In the genomic region with DNA sequence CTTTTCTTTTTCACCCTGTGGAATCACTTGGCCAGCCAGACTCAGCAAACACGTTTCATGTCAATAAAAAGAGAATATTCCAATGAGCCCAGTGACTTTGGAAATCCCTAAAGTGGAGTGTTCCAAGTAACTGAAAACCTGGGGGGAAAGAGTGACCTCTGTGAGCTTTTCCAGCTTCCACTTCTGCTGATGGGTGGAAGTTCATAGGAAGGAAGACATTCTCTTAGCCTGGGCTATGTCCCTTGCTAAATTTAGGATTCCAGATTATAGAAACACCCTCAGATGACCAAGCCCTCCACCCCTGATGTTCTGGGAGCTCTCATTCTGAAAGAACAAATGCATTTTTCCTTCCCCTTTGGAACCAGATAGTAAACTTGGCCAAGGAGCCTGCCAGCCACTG, we compare ENCODE assay signal across 1 cellular context.
TF ChIP-seq lines count a peak whose summit lies in the region.

No MANE protein-coding gene starts in this region.

TF ChIP-seq in HEK293, 187 proteins besides CTCF, POLR2A, EP300 and RAD21 (continued from another document):
- TF ChIP-seq, protein P1, sequence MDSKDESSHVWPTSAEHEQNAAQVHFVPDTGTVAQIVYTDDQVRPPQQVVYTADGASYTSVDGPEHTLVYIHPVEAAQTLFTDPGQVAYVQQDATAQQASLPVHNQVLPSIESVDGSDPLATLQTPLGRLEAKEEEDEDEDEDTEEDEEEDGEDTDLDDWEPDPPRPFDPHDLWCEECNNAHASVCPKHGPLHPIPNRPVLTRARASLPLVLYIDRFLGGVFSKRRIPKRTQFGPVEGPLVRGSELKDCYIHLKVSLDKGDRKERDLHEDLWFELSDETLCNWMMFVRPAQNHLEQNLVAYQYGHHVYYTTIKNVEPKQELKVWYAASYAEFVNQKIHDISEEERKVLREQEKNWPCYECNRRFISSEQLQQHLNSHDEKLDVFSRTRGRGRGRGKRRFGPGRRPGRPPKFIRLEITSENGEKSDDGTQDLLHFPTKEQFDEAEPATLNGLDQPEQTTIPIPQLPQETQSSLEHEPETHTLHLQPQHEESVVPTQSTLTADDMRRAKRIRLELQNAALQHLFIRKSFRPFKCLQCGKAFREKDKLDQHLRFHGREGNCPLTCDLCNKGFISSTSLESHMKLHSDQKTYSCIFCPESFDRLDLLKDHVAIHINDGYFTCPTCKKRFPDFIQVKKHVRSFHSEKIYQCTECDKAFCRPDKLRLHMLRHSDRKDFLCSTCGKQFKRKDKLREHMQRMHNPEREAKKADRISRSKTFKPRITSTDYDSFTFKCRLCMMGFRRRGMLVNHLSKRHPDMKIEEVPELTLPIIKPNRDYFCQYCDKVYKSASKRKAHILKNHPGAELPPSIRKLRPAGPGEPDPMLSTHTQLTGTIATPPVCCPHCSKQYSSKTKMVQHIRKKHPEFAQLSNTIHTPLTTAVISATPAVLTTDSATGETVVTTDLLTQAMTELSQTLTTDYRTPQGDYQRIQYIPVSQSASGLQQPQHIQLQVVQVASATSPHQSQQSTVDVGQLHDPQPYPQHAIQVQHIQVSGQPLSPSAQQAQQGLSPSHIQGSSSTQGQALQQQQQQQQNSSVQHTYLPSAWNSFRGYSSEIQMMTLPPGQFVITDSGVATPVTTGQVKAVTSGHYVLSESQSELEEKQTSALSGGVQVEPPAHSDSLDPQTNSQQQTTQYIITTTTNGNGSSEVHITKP (tag by site-specific recombination; IDR thresholded peaks at IDR 0.05) = peak; percentile 86
